In genomic region chr1:2412773-2413494, GRCh38 we compare ENCODE assay signal across 8 cellular contexts. TPM values are rescaled to one million over a fixed set of nuclear protein-coding genes. Genes with fewer than 3 reads are reported as not detected.
DNase-seq lines count a peak whose midpoint lies in the region; ATAC-seq, FAIRE-seq and TF ChIP-seq lines count a peak whose summit lies in the region.

No MANE protein-coding gene starts in this region.

- H3K9me3 Mint-ChIP-seq in Caco-2 (ENCODE audit: unreplicated experiment) = no peaks in the 10 kb centered on the region

- H3K4me2 ChIP-seq in PC-9 = peak overlapping the region; percentile 99
- peak overlapping the region; percentile 94 for H3K4me2 ChIP-seq in mesendoderm (ENCODE audit: low read length)

- ATAC-seq in GM19023 (IDR thresholded peaks at IDR 0.05; ENCODE audit: unreplicated experiment) (peak; percentile 17), HG03066 (IDR thresholded peaks at IDR 0.05; ENCODE audit: low read depth, unreplicated experiment) (peak; percentile 28)

- H3K4me1 Mint-ChIP-seq in Caco-2 (ENCODE audit: low read depth, unreplicated experiment) = peaks cover 5% of the 10 kb centered on the region

- H3K36me3 ChIP-seq in Caco-2 (ENCODE audit: control insufficient read depth, insufficient read depth, low read length) (no peaks in the 10 kb centered on the region), PC-9 (ENCODE audit: low read depth) (no peaks in the 10 kb centered on the region), mesendoderm (ENCODE audit: control insufficient read depth, insufficient read depth, low read length) (no peaks in the 10 kb centered on the region)

- H3K23ac ChIP-seq in mesendoderm (ENCODE audit: low read length) = peak overlapping the region; percentile 48

- H3K27me3 Mint-ChIP-seq in Caco-2 (ENCODE audit: insufficient read depth, unreplicated experiment) = peaks cover 2% of the 10 kb centered on the region

- H3K9me3 ChIP-seq in Caco-2 (no peaks in the 10 kb centered on the region), PC-9 (ENCODE audit: insufficient read depth, low read depth) (no peaks in the 10 kb centered on the region)

- no peak overlapping the region for H3K27ac Mint-ChIP-seq in Caco-2 (ENCODE audit: unreplicated experiment)

- H3K4me1 ChIP-seq in Caco-2 (no peaks in the 10 kb centered on the region; the same call in 1 of the 2 replicates), PC-9 (replicated peaks; ENCODE audit: insufficient read depth) (peaks cover 25% of the 10 kb centered on the region), mesendoderm (ENCODE audit: control insufficient read depth, low read depth, low read length) (peaks cover 3% of the 10 kb centered on the region)

- H3K9ac ChIP-seq in mesendoderm (ENCODE audit: low read length) = peak overlapping the region; percentile 90

- H3K79me1 ChIP-seq in mesendoderm (ENCODE audit: low read length) = peaks cover 5% of the 10 kb centered on the region

- no peak overlapping the region for H2BK15ac ChIP-seq in mesendoderm (replicated peaks; ENCODE audit: low read depth)

- H3K56ac ChIP-seq in mesendoderm (ENCODE audit: low read length) = peak overlapping the region; percentile 95

- peak overlapping the region; percentile 84 for H3K4me3 ChIP-seq in Caco-2 (ENCODE audit: low read depth, low read length)
- H3K4me3 ChIP-seq in PC-9 = peak overlapping the region; percentile 97
- H3K4me3 ChIP-seq in coronary artery = peak overlapping the region; percentile 100
- H3K4me3 ChIP-seq in mesendoderm (ENCODE audit: low read length) = peak overlapping the region; percentile 76

- POLR2A ChIA-PET in Caco-2 (lab: Charles Lee) = interaction anchor here (0.6 to 1.0 kb wide), 5 partner anchors 22 to 172 kb away, joined by 3 to 5 read pairs (median 4); partner anchors contain the start of genes MORN1 and PANK4
- POLR2A ChIA-PET in PC-9 (lab: Charles Lee; ENCODE audit: unreplicated experiment) = interaction anchor here (0.7 to 0.8 kb wide), 3 partner anchors 214 to 983 kb away, joined by 3 to 6 read pairs (median 4); no protein-coding TSS in a partner anchor

- peak overlapping the region; percentile 69 for H2AFZ ChIP-seq in PC-9

- no CpG with 5 or more reads among the region's 66 CpGs for WGBS in mesendoderm (ENCODE audit: extremely low coverage, insufficient coverage, low lambda C conversion rate)

- CTCF ChIA-PET in Caco-2 (lab: Charles Lee) (interaction anchor here (0.5 to 1.8 kb wide), 3 partner anchors 21 to 218 kb away, joined by 3 to 8 read pairs (median 4); partner anchors contain the start of genes FAAP20, MORN1 and RER1), PC-9 (lab: Charles Lee) (no interaction called here)

- intact Hi-C loops in Caco-2 (cut with micrococcal nuclease; ENCODE audit: unreplicated experiment) = no loop called here
- intact Hi-C loops in PC-9 (cut with micrococcal nuclease; ENCODE audit: unreplicated experiment) = loop anchor here (1.0 to 10.0 kb wide), 5 partner anchors 22 to 1009 kb away; partner anchors contain the start of genes MORN1, PANK4, PRXL2B and RER1

- H3K79me2 ChIP-seq in PC-9 (ENCODE audit: low read depth) = peaks cover 30% of the 10 kb centered on the region
- H3K79me2 ChIP-seq in mesendoderm (ENCODE audit: control insufficient read depth, insufficient read depth, low read length) = peaks cover 5% of the 10 kb centered on the region

- H3F3A ChIP-seq in PC-9 (ENCODE audit: insufficient read depth, low read depth) = peaks cover 25% of the 10 kb centered on the region; the same call in 1 of the 2 replicates

- H3K18ac ChIP-seq in mesendoderm (ENCODE audit: low read length) = peak overlapping the region; percentile 18

- H3K9me2 ChIP-seq in PC-9 (ENCODE audit: insufficient read depth) = no peaks in the 10 kb centered on the region

- H2BK5ac ChIP-seq in mesendoderm (ENCODE audit: low read length) = no peak overlapping the region

- peak overlapping the region; percentile 62 for H2AK5ac ChIP-seq in mesendoderm (ENCODE audit: low read length)

- H2BK120ac ChIP-seq in mesendoderm (ENCODE audit: low read depth, low read length) = no peak overlapping the region

- H3K4me3 Mint-ChIP-seq in Caco-2 (ENCODE audit: unreplicated experiment) = peak overlapping the region; percentile 85

- no peak for FAIRE-seq in urothelium cell line (lab: Jason Lieb, UNC)

- BruUV-seq in Caco-2 (replicated peaks; lab: Mats Ljungman, UMichigan) (TSS peak; percentile 54), PC-9 (replicated peaks; lab: Mats Ljungman, UMichigan) (no TSS peak)

- no peaks in the 10 kb centered on the region for H4K20me1 ChIP-seq in PC-9 (ENCODE audit: insufficient read depth)

- H3K27ac ChIP-seq in PC-9 (no peak overlapping the region), coronary artery (peak overlapping the region; percentile 82 to 94), mesendoderm (ENCODE audit: low read depth, low read length) (peak overlapping the region; percentile 13)

- H4K5ac ChIP-seq in mesendoderm (ENCODE audit: low read length) = no peak overlapping the region

- peak overlapping the region; percentile 7 for H4K8ac ChIP-seq in mesendoderm (ENCODE audit: low read depth, low read length)

- no peaks in the 10 kb centered on the region for H3K27me3 ChIP-seq in Caco-2 (replicated peaks; ENCODE audit: control insufficient read depth, insufficient read depth, low read length)
- no peaks in the 10 kb centered on the region for H3K27me3 ChIP-seq in PC-9 (ENCODE audit: insufficient read depth, low read depth)
- no peaks in the 10 kb centered on the region for H3K27me3 ChIP-seq in mesendoderm (ENCODE audit: insufficient read depth, low read length, poor library complexity)

- peaks cover 19% of the 10 kb centered on the region for H3K36me3 Mint-ChIP-seq in Caco-2 (ENCODE audit: insufficient read depth, unreplicated experiment)

- DNase-seq in Caco-2 = peak; percentile 32 to 66
- DNase-seq in PC-9 = no peak
- DNase-seq in coronary artery (ENCODE audit: low spot score) = no peak
- DNase-seq in mesendoderm = peak; percentile 29
- DNase-seq in urothelium cell line (ENCODE audit: low spot score) = peak; percentile 62
- DNase-seq in inferior parietal cortex (ENCODE audit: extremely low spot score) = no peak

- peak overlapping the region; percentile 94 for H3K4ac ChIP-seq in mesendoderm (ENCODE audit: low read depth, low read length)

- TF ChIP-seq CTCF in Caco-2 (IDR thresholded peaks at IDR 0.05; ENCODE audit: insufficient read depth in 1 of 2, low read depth in 1 of 2, low read length in 1 of 2, severe bottlenecking in 1 of 2, unreplicated experiment in 1 of 2) = no peak
- TF ChIP-seq CTCF in PC-9 (conservative IDR thresholded peaks at IDR 0.05) = no peak
- no peak for TF ChIP-seq CTCF in coronary artery (IDR thresholded peaks at IDR 0.05)

RNA-seq across cellular contexts. Expression of gene PEX10, which starts 0.6 kb away (rescaled TPM):
- total RNA-seq in Caco-2 (2022) = 19.7 and 21.9 TPM in 2 replicates
- total RNA-seq in PC-9 (2021) = 24.3 and 26.3 TPM in 2 replicates
- polyA plus RNA-seq in mesendoderm (2013, experiment 1 of 2) = 17.5 TPM
- 18.3 TPM for polyA plus RNA-seq in mesendoderm (2013, experiment 2 of 2)

RNA-seq across cellular contexts. Expression of gene RER1, which starts 21.3 kb away (rescaled TPM):
- total RNA-seq in Caco-2 (2022) (136 and 141 TPM in 2 replicates), PC-9 (2021) (109 and 131 TPM in 2 replicates)
- polyA plus RNA-seq in mesendoderm (2013, experiment 1 of 2) = 78.4 TPM
- 82.3 TPM for polyA plus RNA-seq in mesendoderm (2013, experiment 2 of 2)

RNA-seq across cellular contexts. Expression of gene MORN1, which starts 21.6 kb away (rescaled TPM):
- total RNA-seq in Caco-2 (2022) (8.6 and 9.1 TPM in 2 replicates), PC-9 (2021) (47.8 and 51.0 TPM in 2 replicates)
- polyA plus RNA-seq in mesendoderm (2013, experiment 1 of 2) = 2.1 TPM
- 1.6 TPM for polyA plus RNA-seq in mesendoderm (2013, experiment 2 of 2)

Comparison
In these comparisons a context has a peak if more than half of its experiments do, and no peak if none do; other contexts are left out.
1. DNase-seq: peak in Caco-2 (2 of 2), mesendoderm (single experiment) and urothelium cell line (single experiment); none in PC-9 (0 of 2), coronary artery (single experiment) and inferior parietal cortex (single experiment).
2. Peak in every context shown above with its lines, with median percentiles within 50 percentile points of each other: H3K4me3 ChIP-seq.